In the genomic region with DNA sequence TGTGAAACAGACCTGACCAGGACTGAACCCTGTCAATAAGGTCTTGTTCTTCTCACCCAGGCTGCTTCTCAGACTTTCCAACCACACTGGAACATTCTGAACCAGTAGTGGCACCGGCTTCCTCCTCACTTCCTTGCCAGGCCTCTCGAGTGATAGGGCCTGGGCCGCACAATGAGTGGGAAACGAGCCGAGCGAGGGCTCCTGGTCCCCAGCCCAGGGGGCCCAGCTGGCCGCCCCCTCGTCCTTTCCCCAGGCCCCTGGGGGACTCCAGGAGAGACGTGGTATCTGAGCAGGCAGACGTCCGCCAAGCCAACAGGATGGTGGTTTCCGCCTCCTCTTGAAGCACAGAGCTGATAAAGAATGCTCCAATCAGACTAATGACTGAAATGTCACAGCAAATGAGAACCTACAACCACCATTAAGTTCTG, we compare ENCODE assay signal across 8 cellular contexts.
DNase-seq lines count a peak whose midpoint lies in the region; ATAC-seq, FAIRE-seq and TF ChIP-seq lines count a peak whose summit lies in the region.

No MANE protein-coding gene starts in this region.

- H3K4me1 Mint-ChIP-seq in T-helper 17 cell = peaks cover 21% of the 10 kb centered on the region

- H3K27me3 ChIP-seq in endothelial cell of umbilical vein (ENCODE audit: control insufficient read depth in 2 of 2, insufficient read depth in 2 of 2, low read length in 2 of 2) = no peaks in the 10 kb centered on the region

- H3K4me2 ChIP-seq in endothelial cell of umbilical vein (ENCODE audit: insufficient read depth, low read length) = peak overlapping the region; percentile 38

- intact Hi-C loops in endothelial cell of umbilical vein (cut with micrococcal nuclease) = no loop called here

- BruUV-seq in endothelial cell of umbilical vein (replicated peaks; lab: Mats Ljungman, UMichigan) = no TSS peak

- dilution Hi-C loops in endothelial cell of umbilical vein (cut with MboI; ENCODE audit: extremely low pct_ligation_motif_present, low sequenced_read_pairs) = no loop called here

- peaks cover 3% of the 10 kb centered on the region for H3K36me3 Mint-ChIP-seq in T-helper 17 cell (ENCODE audit: low read depth)

- peak; percentile 88 for FAIRE-seq in endothelial cell of umbilical vein (lab: Jason Lieb, UNC)

- peak overlapping the region; percentile 73 for H3K27ac ChIP-seq in endothelial cell of umbilical vein (ENCODE audit: insufficient read depth, low read depth, low read length)

- no peak for TF ChIP-seq CTCF in endothelial cell of umbilical vein (IDR thresholded peaks at IDR 0.05; ENCODE audit: extremely low read depth in 1 of 2, insufficient read depth in 1 of 2, low read depth in 1 of 2, low read length in 2 of 2)

- peak; percentile 59 for ATAC-seq in GM18907 (IDR thresholded peaks at IDR 0.05; ENCODE audit: unreplicated experiment)
- ATAC-seq in T-helper 17 cell = peak; percentile 56

- POLR2A ChIA-PET in endothelial cell of umbilical vein (lab: Charles Lee) = no interaction called here

- no peak overlapping the region for H3K4me3 Mint-ChIP-seq in T-helper 17 cell

- peaks cover 36% of the 10 kb centered on the region for H3K4me1 ChIP-seq in endothelial cell of umbilical vein (ENCODE audit: control insufficient read depth, extremely low read depth, insufficient read depth, low read length)

- H3K4me3 ChIP-seq in endothelial cell of umbilical vein (replicated peaks in 1 of 3; ENCODE audit: insufficient read depth in 1 of 3, low read depth in 1 of 3, low read length in 3 of 3) = no peak overlapping the region

- H3K9ac ChIP-seq in endothelial cell of umbilical vein (replicated peaks; ENCODE audit: extremely low read depth, insufficient read depth, low read length) = peak overlapping the region; percentile 6

- no peaks in the 10 kb centered on the region for H3K9me1 ChIP-seq in endothelial cell of umbilical vein (replicated peaks; ENCODE audit: control insufficient read depth, extremely low read depth, insufficient read depth, low read length)

- H3K27ac Mint-ChIP-seq in T-helper 17 cell = peak overlapping the region; percentile 74

- H3K79me2 ChIP-seq in endothelial cell of umbilical vein (ENCODE audit: control insufficient read depth, insufficient read depth, low read length) = no peaks in the 10 kb centered on the region

- H2AFZ ChIP-seq in endothelial cell of umbilical vein (ENCODE audit: low read depth, low read length) = peak overlapping the region; percentile 25

- CTCF ChIA-PET in endothelial cell of umbilical vein (lab: Charles Lee) = interaction anchor here (0.9 to 2.5 kb wide), 4 partner anchors 14 to 531 kb away, joined by 3 to 6 read pairs (median 4); no protein-coding TSS in a partner anchor

- no peaks in the 10 kb centered on the region for H3K36me3 ChIP-seq in endothelial cell of umbilical vein (ENCODE audit: control insufficient read depth in 2 of 2, extremely low read depth in 1 of 2, insufficient read depth in 2 of 2, low read length in 2 of 2)

- H3K27me3 Mint-ChIP-seq in T-helper 17 cell = no peaks in the 10 kb centered on the region

- H4K20me1 ChIP-seq in endothelial cell of umbilical vein (replicated peaks; ENCODE audit: control insufficient read depth, extremely low read depth, insufficient read depth, low read length) = no peaks in the 10 kb centered on the region

- no peak for TF ChIP-seq POLR2A in endothelial cell of umbilical vein (IDR thresholded peaks at IDR 0.05; ENCODE audit: low read depth, low read length)

- H3K9me3 ChIP-seq in T-helper 17 cell (ENCODE audit: control insufficient read depth, low read length, poor library complexity, severe bottlenecking) (no peaks in the 10 kb centered on the region), endothelial cell of umbilical vein (replicated peaks; ENCODE audit: control insufficient read depth, insufficient read depth, low read length) (no peaks in the 10 kb centered on the region)

- no peak for DNase-seq in T-helper 17 cell
- DNase-seq in endothelial cell of umbilical vein (ENCODE audit: low read depth, low spot score) = peak; percentile 99
- peak; percentile 57 for DNase-seq in stimulated activated CD4-positive, alpha-beta T cell treated with anti-CD3 and anti-CD28 coated beads, Interleukin-4, amount 100 ng/mL, for 24 hours
- DNase-seq in cerebellar nuclear complex (lab: John Stamatoyannopoulos, UW) = no peak
- DNase-seq in kidney tubule cell (ENCODE audit: low spot score) = no peak
- no peak for DNase-seq in NCI-H524 (lab: John Stamatoyannopoulos, UW)
- no peak for DNase-seq in NK-92 treated with Interleukin-12 subunit alpha and Interleukin-12 subunit beta, amount 100 ng/mL, for 24 hours (lab: John Stamatoyannopoulos, UW)

TF ChIP-seq in endothelial cell of umbilical vein, 7 proteins besides CTCF, POLR2A, EP300 and RAD21:
- no peak for TF ChIP-seq GATA2 (IDR thresholded peaks at IDR 0.05; ENCODE audit: insufficient read depth, insufficient read length, low read depth, low read length)
- peak; percentile 16 for TF ChIP-seq POLR2AphosphoS5 (IDR thresholded peaks at IDR 0.05; ENCODE audit: insufficient read depth, low read depth, low read length)
- peak; percentile 33 for TF ChIP-seq JUN (IDR thresholded peaks at IDR 0.05; ENCODE audit: borderline replicate concordance, insufficient read depth, insufficient read length, low read depth)

Comparison
In these comparisons a context has a peak if more than half of its experiments do, and no peak if none do; other contexts are left out.
1. DNase-seq: peak in endothelial cell of umbilical vein (single experiment) and stimulated activated CD4-positive, alpha-beta T cell treated with anti-CD3 and anti-CD28 coated beads, Interleukin-4, amount 100 ng/mL, for 24 hours (single experiment); none in T-helper 17 cell (0 of 3), cerebellar nuclear complex (0 of 2), kidney tubule cell (single experiment), NCI-H524 (0 of 2) and NK-92 treated with Interleukin-12 subunit alpha and Interleukin-12 subunit beta, amount 100 ng/mL, for 24 hours (single experiment).